29 cellular contexts compared by ENCODE assay signal in genomic region chr17:68606451-68607307, GRCh38. TPM values are rescaled to one million over a fixed set of nuclear protein-coding genes. Genes with fewer than 3 reads are reported as not detected.
"Had no signal": no experiment of that assay in that cellular context is flagged by ENCODE, and none has a peak within 500 bp of the region (broad histone marks: within the 10 kb centered on the region; RNA-seq: fewer than 3 reads in every experiment).

No MANE protein-coding gene starts in this region.

- H3K36me3 ChIP-seq: cardiac muscle cell, colonic mucosa, esophagus muscularis mucosa, gastrocnemius medialis, heart left ventricle had no signal

- H3K27me3 ChIP-seq: cardiac muscle cell, colonic mucosa, heart left ventricle had no signal

- H3K9me3 ChIP-seq: colonic mucosa had no signal

- H3K4me1 ChIP-seq: colonic mucosa, foreskin keratinocyte, gastrocnemius medialis had no signal

- FAIRE-seq: astrocyte had no signal

- DNase-seq: activated CD4-positive, alpha-beta memory T cell treated with anti-CD3 and anti-CD28 coated beads, Interleukin-2, amount 10 ng/mL, durations not matched to agents 7 days and 5 days; activated CD4-positive, alpha-beta T cell treated with anti-CD3 and anti-CD28 coated beads for 1 hour; activated CD4-positive, alpha-beta T cell treated with anti-CD3 and anti-CD28 coated beads for 4 hours; activated CD4-positive, alpha-beta T cell treated with anti-CD3 and anti-CD28 coated beads, Interleukin-2, amount 10 ng/mL, durations not matched to agents 7 days and 5 days; activated CD4-positive, alpha-beta T cell treated with anti-CD3 and anti-CD28 coated beads, Interleukin-2, amount 50 U/mL, for 4 hours; activated CD4-positive, CD25-positive, alpha-beta regulatory T cell; activated effector memory CD4-positive, alpha-beta T cell treated with Interleukin-2 at 50 U/mL for 16 hours; activated gamma-delta T cell treated with Interleukin-2 at 50 U/mL for 16 hours; activated naive CD4-positive, alpha-beta T cell treated with anti-CD3 and anti-CD28 coated beads, Interleukin-2, amount 50 U/mL, for 16 hours; activated naive CD4-positive, alpha-beta T cell treated with Interleukin-2 at 50 U/mL for 16 hours; activated T-cell treated with anti-CD3 and anti-CD28 coated beads, Interleukin-2, amount 50 U/mL, for 4 hours; amniotic stem cell; anterior cingulate cortex; central memory CD4-positive, alpha-beta T cell; cerebellar nuclear complex; colonic mucosa; effector memory CD4-positive, alpha-beta T cell; erythroblast; foreskin keratinocyte; gastrocnemius medialis; glutamatergic neuron; heart left ventricle; T-helper 2 cell had no signal

- H3K4me3 ChIP-seq: cardiac muscle cell, colonic mucosa, esophagus muscularis mucosa, gastrocnemius medialis, heart left ventricle had no signal

- H3K27ac ChIP-seq: cardiac muscle cell, colonic mucosa, esophagus muscularis mucosa, foreskin keratinocyte, gastrocnemius medialis had no signal

- ATAC-seq: activated T-cell treated with anti-CD3 and anti-CD28 coated beads, Interleukin-2, amount 50 U/mL, for 4 hours; activated T-helper 17 cell treated with anti-CD3 and anti-CD28 coated beads, Interleukin-2, amount 50 U/mL, for 72 hours; foreskin keratinocyte; gastrocnemius medialis; heart left ventricle had no signal

RNA-seq across cellular contexts. Expression of gene FAM20A, which starts 5.5 kb away (rescaled TPM):
- total RNA-seq: activated CD4-positive, alpha-beta memory T cell treated with anti-CD3 and anti-CD28 coated beads, Interleukin-2, amount 10 ng/mL, durations not matched to agents 7 days and 5 days; activated CD4-positive, alpha-beta T cell treated with anti-CD3 and anti-CD28 coated beads, Interleukin-2, amount 10 ng/mL, durations not matched to agents 7 days and 5 days; activated T-helper 17 cell treated with anti-CD3 and anti-CD28 coated beads, Interleukin-2, amount 50 U/mL, for 72 hours; dermis microvascular lymphatic vessel endothelial cell; foreskin keratinocyte; T-helper 1 cell treated with Interleukin-12 subunit alpha and Interleukin-12 subunit beta and Interleukin-4 antibody, amounts not matched to agents 30 ng/mL and 1 ng/mL, for 36 hours had no signal
- polyA plus RNA-seq: foreskin keratinocyte had no signal
